8 cellular contexts compared by ENCODE assay signal in genomic region chr16:11253009-11253994, GRCh38. TPM values are rescaled to one million over a fixed set of nuclear protein-coding genes. Genes with fewer than 3 reads are reported as not detected.
DNase-seq lines count a peak whose midpoint lies in the region; ATAC-seq and TF ChIP-seq lines count a peak whose summit lies in the region.

No MANE protein-coding gene starts in this region.

- H3K9me3 ChIP-seq in fibroblast of lung (ENCODE audit: control insufficient read depth, insufficient read depth, low read depth, low read length) = no peaks in the 10 kb centered on the region

- ATAC-seq in HG02623 (IDR thresholded peaks at IDR 0.05; ENCODE audit: unreplicated experiment) = no peak
- ATAC-seq in sciatic nerve = no peak

- H3K27me3 Mint-ChIP-seq in activated CD4-positive, alpha-beta memory T cell treated with anti-CD3 and anti-CD28 coated beads for 36 hours = peaks cover 6% of the 10 kb centered on the region

- H3K4me1 ChIP-seq in fibroblast of lung (ENCODE audit: control insufficient read depth, extremely low read depth, insufficient read depth, low read length) = peaks cover 19% of the 10 kb centered on the region

- no peaks in the 10 kb centered on the region for H4K20me1 ChIP-seq in fibroblast of lung (ENCODE audit: control insufficient read depth, extremely low read depth, insufficient read depth, low read length)

- CTCF ChIA-PET in activated CD4-positive, alpha-beta memory T cell treated with anti-CD3 and anti-CD28 coated beads for 36 hours (lab: Charles Lee) = interaction anchor here (0.6 to 6.8 kb wide), 17 partner anchors 15 to 289 kb away, joined by 3 to 118 read pairs (median 8); no protein-coding TSS in a partner anchor

- H3K4me3 ChIP-seq in H7 (ENCODE audit: insufficient read depth, low read depth, low read length) (peak overlapping the region; percentile 87), fibroblast of lung (replicated peaks in 1 of 4; ENCODE audit: control extremely low read depth in 1 of 4, insufficient read depth in 1 of 4, low read depth in 3 of 4, low read length in 4 of 4) (peak overlapping the region; percentile 44 to 97 (median 71))

- peak overlapping the region; percentile 54 for H3K9ac ChIP-seq in fibroblast of lung (ENCODE audit: insufficient read depth, low read length)

- H3K27ac ChIP-seq in fibroblast of lung (ENCODE audit: insufficient read depth, low read length) = peak overlapping the region; percentile 29

- peaks cover 32% of the 10 kb centered on the region for H3K79me2 ChIP-seq in fibroblast of lung (ENCODE audit: control insufficient read depth, insufficient read depth, low read length)

- no peaks in the 10 kb centered on the region for H3K27me3 ChIP-seq in H7 (ENCODE audit: control insufficient read depth, insufficient read depth, low read length)
- no peaks in the 10 kb centered on the region for H3K27me3 ChIP-seq in fibroblast of lung (ENCODE audit: control insufficient read depth, insufficient read depth, low read length)

- DNase-seq in H7 = no peak
- DNase-seq in activated CD4-positive, alpha-beta memory T cell treated with anti-CD3 and anti-CD28 coated beads for 36 hours = peak; percentile 77
- DNase-seq in fibroblast of lung (ENCODE audit: low read depth in 2 of 2) = peak; percentile 68 to 73
- DNase-seq in stimulated activated CD4-positive, alpha-beta T cell treated with anti-CD3 and anti-CD28 coated beads, Interleukin-4, amount 100 ng/mL, for 24 hours = peak; percentile 53
- DNase-seq in middle frontal gyrus (ENCODE audit: extremely low spot score, low spot score) = no peak
- no peak for DNase-seq in NCI-H1105 (lab: John Stamatoyannopoulos, UW)
- no peak for DNase-seq in sciatic nerve (ENCODE audit: low spot score)

- intact Hi-C loops in activated CD4-positive, alpha-beta memory T cell treated with anti-CD3 and anti-CD28 coated beads for 36 hours (cut with micrococcal nuclease) = loop anchor here (1.0 to 5.0 kb wide), 2 partner anchors 76 to 265 kb away; no protein-coding TSS in a partner anchor
- intact Hi-C loops in sciatic nerve (cut with DNase I) = loop anchor here (5.0 to 10.0 kb wide), 2 partner anchors 91 to 1411 kb away; partner anchors contain the start of gene RMI2

- H3K36me3 Mint-ChIP-seq in activated CD4-positive, alpha-beta memory T cell treated with anti-CD3 and anti-CD28 coated beads for 36 hours = peaks cover 67% of the 10 kb centered on the region

- POLR2A ChIA-PET in activated CD4-positive, alpha-beta memory T cell treated with anti-CD3 and anti-CD28 coated beads for 36 hours (lab: Charles Lee) = interaction anchor here (0.6 to 7.4 kb wide), 29 partner anchors 10 to 333 kb away, joined by 3 to 129 read pairs (median 9); partner anchors contain the start of gene LITAF

- peaks cover 15% of the 10 kb centered on the region for H3K36me3 ChIP-seq in H7 (replicated peaks; ENCODE audit: control insufficient read depth, insufficient read depth, low read length)
- H3K36me3 ChIP-seq in fibroblast of lung (ENCODE audit: control insufficient read depth, insufficient read depth, low read length) = peaks cover 21% of the 10 kb centered on the region

- TF ChIP-seq CTCF in fibroblast of lung (conservative IDR thresholded peaks at IDR 0.05 in 1 of 2, IDR thresholded peaks at IDR 0.05 in 1 of 2; ENCODE audit: low read depth in 1 of 2, low read length in 2 of 2) = no peak

- H3K4me1 Mint-ChIP-seq in activated CD4-positive, alpha-beta memory T cell treated with anti-CD3 and anti-CD28 coated beads for 36 hours (ENCODE audit: low read depth) = peaks cover 50% of the 10 kb centered on the region

- H2AFZ ChIP-seq in fibroblast of lung (ENCODE audit: low read length) = no peak overlapping the region

- H3K4me3 Mint-ChIP-seq in activated CD4-positive, alpha-beta memory T cell treated with anti-CD3 and anti-CD28 coated beads for 36 hours = peak overlapping the region; percentile 98

- H3K9me3 Mint-ChIP-seq in activated CD4-positive, alpha-beta memory T cell treated with anti-CD3 and anti-CD28 coated beads for 36 hours = no peaks in the 10 kb centered on the region

- H3K4me2 ChIP-seq in fibroblast of lung (ENCODE audit: extremely low read depth, insufficient read depth, low read length) = peak overlapping the region; percentile 92

- peak overlapping the region; percentile 97 for H3K27ac Mint-ChIP-seq in activated CD4-positive, alpha-beta memory T cell treated with anti-CD3 and anti-CD28 coated beads for 36 hours

RNA-seq across cellular contexts. Expression of gene SOCS1, which starts 2.7 kb away (rescaled TPM):
- total RNA-seq in H7 (2014; rRNA removed; shearing (Covaris generic)) = 16.3 and 16.4 TPM in 2 replicates
- total RNA-seq in activated CD4-positive, alpha-beta memory T cell treated with anti-CD3 and anti-CD28 coated beads for 36 hours = 100 to 1,000 TPM; 146 to 152 TPM
- total RNA-seq in fibroblast of lung (13.6 and 21.1 TPM in 2 replicates), sciatic nerve (4.3 TPM)
- polyA plus RNA-seq in fibroblast of lung = 13.2 and 17.7 TPM in 2 replicates
- polyA plus RNA-seq in fibroblast of lung (2012) = 34.6 and 38.0 TPM in 2 replicates
- 19.9 and 35.8 TPM in 2 replicates for polyA minus RNA-seq in fibroblast of lung (ENCODE audit: low replicate concordance)

RNA-seq across cellular contexts. Expression of gene TNP2, which starts 15.8 kb away (rescaled TPM):
- total RNA-seq in H7 (2014; rRNA removed; shearing (Covaris generic)) = not detected in 2 replicates
- not detected for total RNA-seq in activated CD4-positive, alpha-beta memory T cell treated with anti-CD3 and anti-CD28 coated beads for 36 hours
- not detected in 2 replicates for total RNA-seq in fibroblast of lung
- polyA plus RNA-seq in fibroblast of lung = not detected in 2 replicates
- not detected in 2 replicates for polyA plus RNA-seq in fibroblast of lung (2012)
- polyA minus RNA-seq in fibroblast of lung (ENCODE audit: low replicate concordance) = not detected in 2 replicates
- not detected for total RNA-seq in sciatic nerve

RNA-seq across cellular contexts. Expression of gene PRM3, which starts 20.1 kb away (rescaled TPM):
- total RNA-seq in H7 (2014; rRNA removed; shearing (Covaris generic)) = not detected in 2 replicates
- total RNA-seq in activated CD4-positive, alpha-beta memory T cell treated with anti-CD3 and anti-CD28 coated beads for 36 hours = not detected
- total RNA-seq in fibroblast of lung (not detected in 2 replicates), sciatic nerve (not detected)
- polyA plus RNA-seq in fibroblast of lung = not detected in 2 replicates
- polyA plus RNA-seq in fibroblast of lung (2012) = not detected in 2 replicates
- polyA minus RNA-seq in fibroblast of lung (ENCODE audit: low replicate concordance) = not detected in 2 replicates

RNA-seq across cellular contexts. Expression of gene PRM2, which starts 23.0 kb away (rescaled TPM):
- total RNA-seq in H7 (2014; rRNA removed; shearing (Covaris generic)) = not detected in 2 replicates
- not detected for total RNA-seq in activated CD4-positive, alpha-beta memory T cell treated with anti-CD3 and anti-CD28 coated beads for 36 hours
- total RNA-seq in fibroblast of lung = not detected in 2 replicates
- not detected in 2 replicates for polyA plus RNA-seq in fibroblast of lung
- polyA plus RNA-seq in fibroblast of lung (2012) = not detected in 2 replicates
- not detected in 2 replicates for polyA minus RNA-seq in fibroblast of lung (ENCODE audit: low replicate concordance)
- total RNA-seq in sciatic nerve = not detected

RNA-seq across cellular contexts. Expression of gene PRM1, which starts 27.8 kb away (rescaled TPM):
- total RNA-seq in H7 (2014; rRNA removed; shearing (Covaris generic)) = not detected in 2 replicates
- not detected for total RNA-seq in activated CD4-positive, alpha-beta memory T cell treated with anti-CD3 and anti-CD28 coated beads for 36 hours
- not detected in 2 replicates for total RNA-seq in fibroblast of lung
- not detected in 2 replicates for polyA plus RNA-seq in fibroblast of lung
- not detected in 2 replicates for polyA plus RNA-seq in fibroblast of lung (2012)
- polyA minus RNA-seq in fibroblast of lung (ENCODE audit: low replicate concordance) = not detected in 2 replicates
- total RNA-seq in sciatic nerve = not detected

Comparison
In these comparisons a context has a peak if more than half of its experiments do, and no peak if none do; other contexts are left out.
1. DNase-seq: peak in activated CD4-positive, alpha-beta memory T cell treated with anti-CD3 and anti-CD28 coated beads for 36 hours (single experiment), fibroblast of lung (2 of 2) and stimulated activated CD4-positive, alpha-beta T cell treated with anti-CD3 and anti-CD28 coated beads, Interleukin-4, amount 100 ng/mL, for 24 hours (single experiment); none in H7 (single experiment), middle frontal gyrus (single experiment), NCI-H1105 (single experiment) and sciatic nerve (single experiment).